Comparison of ENCODE assay signal across 10 cellular contexts in the genomic region with DNA sequence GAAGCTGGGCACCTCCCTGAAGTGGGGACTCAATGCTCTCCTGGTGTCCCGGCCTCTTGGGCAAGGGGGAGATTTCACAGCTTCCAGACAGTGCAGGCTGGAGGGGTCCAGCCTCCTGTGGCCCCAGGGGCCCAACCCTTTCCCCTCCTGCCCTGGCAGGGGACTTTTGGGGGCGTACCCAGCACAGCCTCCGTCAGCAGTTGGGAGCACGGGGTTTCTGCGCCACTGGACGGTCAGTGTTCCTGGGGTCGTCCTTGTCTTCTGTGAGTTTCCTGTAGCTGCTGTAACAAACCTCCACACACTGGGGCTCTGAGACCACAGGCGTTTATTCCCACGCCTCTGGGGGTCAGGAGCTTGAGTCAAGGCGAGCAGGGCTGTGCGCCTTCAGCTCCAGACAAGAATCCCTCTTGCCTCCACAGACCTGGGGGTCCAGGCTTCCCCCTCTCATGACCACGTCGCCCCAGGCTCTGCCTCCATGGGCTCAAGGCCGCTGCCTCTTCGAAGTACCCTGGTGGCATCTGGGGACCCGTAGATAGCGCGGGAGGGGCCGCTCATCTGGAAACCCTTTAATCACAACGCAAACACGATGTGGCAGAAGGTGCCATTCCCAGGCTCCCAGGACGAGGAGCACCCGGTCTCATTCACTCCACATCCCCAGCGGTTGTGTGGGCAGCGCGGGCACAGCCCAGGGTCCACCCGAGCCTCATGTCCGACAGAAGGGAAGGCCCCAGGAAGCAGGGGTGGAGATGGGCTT. TPM values are rescaled to one million over a fixed set of nuclear protein-coding genes. Genes with fewer than 3 reads are reported as not detected.
DNase-seq lines count a peak whose midpoint lies in the region; ATAC-seq and TF ChIP-seq lines count a peak whose summit lies in the region.
"Had no signal": no experiment of that assay in that cellular context is flagged by ENCODE, and none has a peak within 500 bp of the region (broad histone marks: within the 10 kb centered on the region; RNA-seq: fewer than 3 reads in every experiment).

No MANE protein-coding gene starts in this region.

- H3K36me3 Mint-ChIP-seq in activated CD8-positive, alpha-beta T cell treated with anti-CD3 and anti-CD28 coated beads for 36 hours (ENCODE audit: low read depth) = no peaks in the 10 kb centered on the region

- no peaks in the 10 kb centered on the region for H3K27me3 Mint-ChIP-seq in activated CD8-positive, alpha-beta T cell treated with anti-CD3 and anti-CD28 coated beads for 36 hours

- H3K4me3 Mint-ChIP-seq in activated CD8-positive, alpha-beta T cell treated with anti-CD3 and anti-CD28 coated beads for 36 hours = no peak overlapping the region

- 0 out of 2 replicates have a peak overlapping the region, but pooled peaks have one; percentile 44 for H3K9ac ChIP-seq in BLaER1

- H3K4me1 ChIP-seq in BLaER1 = peaks cover 99% of the 10 kb centered on the region
- H3K4me1 ChIP-seq in left lung = peaks cover 38 to 82% of the 10 kb centered on the region in 2 donors
- peaks cover 7 to 28% of the 10 kb centered on the region in 2 donors for H3K4me1 ChIP-seq in gastrocnemius medialis

- H3K9me3 ChIP-seq in BLaER1 (no peaks in the 10 kb centered on the region), left lung (no peaks in the 10 kb centered on the region), gastrocnemius medialis (no peaks in the 10 kb centered on the region)

- DNase-seq in left lung = no peak
- no peak for DNase-seq in gastrocnemius medialis
- no peak for DNase-seq in RPMI8226
- DNase-seq in activated CD8-positive, alpha-beta T cell treated with anti-CD3 and anti-CD28 coated beads for 36 hours = no peak
- DNase-seq: activated CD8-positive, alpha-beta memory T cell treated with anti-CD3 and anti-CD28 coated beads, Interleukin-2, amount 50 U/mL, for 4 hours; NCI-H524 had no signal

- H3K27me3 ChIP-seq in BLaER1 (peaks cover 4% of the 10 kb centered on the region; the same call in 1 of the 2 replicates), left lung (no peaks in the 10 kb centered on the region), gastrocnemius medialis (no peaks in the 10 kb centered on the region)

- H3K27ac ChIP-seq in BLaER1 (peak overlapping the region; percentile 23), angular gyrus (ENCODE audit: low read depth, low read length) (peak overlapping the region; percentile 10), left lung (peak overlapping the region; percentile 74 to 81), gastrocnemius medialis (peak overlapping the region in 3 of 4 donors; percentile 5 to 51 (median 20))

- H3K4me3 ChIP-seq in BLaER1 (no peak overlapping the region; the same call in 1 of the 2 replicates), left lung (no peak overlapping the region), gastrocnemius medialis (no peak overlapping the region)

- intact Hi-C loops in left lung (cut with DNase I) = no loop called here
- intact Hi-C loops in gastrocnemius medialis (cut with DNase I; ENCODE audit: low total_unique reads) = no loop called here
- intact Hi-C loops in activated CD8-positive, alpha-beta T cell treated with anti-CD3 and anti-CD28 coated beads for 36 hours (cut with micrococcal nuclease) = no loop called here

- H4K20me1 ChIP-seq in BLaER1 = peaks cover 70% of the 10 kb centered on the region

- TF ChIP-seq POLR2A in gastrocnemius medialis (IDR thresholded peaks at IDR 0.05) = no peak

- H3K36me3 ChIP-seq in BLaER1 (peaks cover 5% of the 10 kb centered on the region), left lung (peaks cover 0 to 14% of the 10 kb centered on the region in 2 donors), gastrocnemius medialis (peaks cover 0 to 5% of the 10 kb centered on the region in 2 donors)

- H3K4me1 Mint-ChIP-seq in activated CD8-positive, alpha-beta T cell treated with anti-CD3 and anti-CD28 coated beads for 36 hours (ENCODE audit: low read depth) = peaks cover 6% of the 10 kb centered on the region

- peak overlapping the region; percentile 91 for H3K4me2 ChIP-seq in BLaER1

- no peak overlapping the region for H3K27ac Mint-ChIP-seq in activated CD8-positive, alpha-beta T cell treated with anti-CD3 and anti-CD28 coated beads for 36 hours

- H3K9me3 Mint-ChIP-seq in activated CD8-positive, alpha-beta T cell treated with anti-CD3 and anti-CD28 coated beads for 36 hours = no peaks in the 10 kb centered on the region

- TF ChIP-seq CTCF in left lung (IDR thresholded peaks at IDR 0.05) (no peak), gastrocnemius medialis (IDR thresholded peaks at IDR 0.05 in 4 of 5, conservative IDR thresholded peaks at IDR 0.05 in 1 of 5) (no peak)
- no peak for TF ChIP-seq CTCF in activated CD8-positive, alpha-beta T cell treated with anti-CD3 and anti-CD28 coated beads for 36 hours (IDR thresholded peaks at IDR 0.05)

- CTCF ChIA-PET in activated CD8-positive, alpha-beta T cell treated with anti-CD3 and anti-CD28 coated beads for 36 hours (lab: Charles Lee) = interaction anchor here (1.2 to 1.7 kb wide), 2 partner anchors 32 to 192 kb away, joined by 4 to 5 read pairs; no protein-coding TSS in a partner anchor

- POLR2A ChIA-PET in activated CD8-positive, alpha-beta T cell treated with anti-CD3 and anti-CD28 coated beads for 36 hours (lab: Charles Lee) = interaction anchor here (1.3 to 3.0 kb wide), 3 partner anchors 9 to 36 kb away, joined by 4 to 14 read pairs (median 4); no protein-coding TSS in a partner anchor

- ATAC-seq in left lung (no peak), gastrocnemius medialis (no peak), HG02759 (IDR thresholded peaks at IDR 0.05; ENCODE audit: unreplicated experiment) (no peak), HG02763 (IDR thresholded peaks at IDR 0.05; ENCODE audit: unreplicated experiment) (no peak)
- ATAC-seq in activated CD8-positive, alpha-beta T cell treated with anti-CD3 and anti-CD28 coated beads for 36 hours = no peak

- in situ Hi-C loops in gastrocnemius medialis (cut with MboI; ENCODE audit: low sequenced_read_pairs in 4 of 4) = no loop called here

RNA-seq across cellular contexts. Expression of a gene that starts 14.0 kb away (rescaled TPM):
- 10 to 100 TPM; 21.4 to 23.2 TPM for total RNA-seq in left lung
- 10 to 100 TPM; 22.7 to 30.9 (median 24.4) TPM for total RNA-seq in gastrocnemius medialis
- total RNA-seq in activated CD8-positive, alpha-beta T cell treated with anti-CD3 and anti-CD28 coated beads for 36 hours = 1 to 10 TPM; 6.0 to 6.6 TPM

Comparison
In these comparisons a context has a peak if more than half of its experiments do, and no peak if none do; other contexts are left out.
1. H3K27ac ChIP-seq: peak in every context shown above with its lines; median percentile 78 in left lung; 23 in BLaER1; 20 in gastrocnemius medialis; 10 in angular gyrus.